8 cellular contexts compared by ENCODE assay signal in the genomic region with DNA sequence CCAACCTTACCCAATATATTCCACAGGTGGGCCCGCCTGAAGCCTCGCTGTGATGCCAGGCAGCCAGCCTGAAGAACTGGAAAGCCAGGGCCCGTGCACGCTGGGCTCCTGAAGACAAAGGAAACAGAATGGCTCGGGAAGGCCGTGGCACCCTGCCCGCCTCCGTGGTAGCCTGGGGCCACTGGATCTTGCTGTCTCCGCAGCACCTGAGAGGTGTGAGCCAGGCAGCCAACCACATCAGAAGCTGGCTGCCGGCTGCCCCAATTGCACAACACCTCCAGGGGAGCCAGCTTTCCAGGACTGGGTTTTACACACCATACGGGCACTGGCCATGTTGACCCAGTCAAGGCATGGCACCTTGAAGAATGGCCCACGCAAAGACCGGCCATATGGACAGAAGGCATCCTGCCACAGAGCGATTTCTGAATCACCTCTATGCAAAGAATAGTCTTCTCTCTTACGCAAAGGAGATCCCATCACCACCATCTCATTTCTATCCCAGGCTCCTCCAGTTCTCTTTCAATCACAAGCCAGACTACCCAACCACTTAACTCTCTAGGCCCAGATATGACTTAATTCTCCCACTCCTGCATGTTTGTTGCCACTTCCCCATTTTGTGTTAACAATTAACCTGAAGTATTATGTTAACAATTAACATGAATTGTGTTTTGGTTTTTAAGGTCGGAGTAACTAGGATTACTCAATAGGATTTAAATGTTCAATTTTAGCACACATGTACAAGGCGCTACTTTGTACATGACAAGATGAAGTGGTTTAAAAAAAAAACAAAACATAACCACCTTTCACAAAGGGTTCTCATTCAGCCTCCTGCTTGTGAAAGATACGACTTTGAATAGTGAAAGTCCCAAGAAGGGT. TPM values are rescaled to one million over a fixed set of nuclear protein-coding genes. Genes with fewer than 3 reads are reported as not detected.
A peak's percentile ranks its signal among the peaks of the same experiment; 100 is the strongest.
DNase-seq lines count a peak whose midpoint lies in the region; ATAC-seq, FAIRE-seq and TF ChIP-seq lines count a peak whose summit lies in the region.

No MANE protein-coding gene starts in this region.

- TF ChIP-seq POLR2A in erythroblast (IDR thresholded peaks at IDR 0.05; ENCODE audit: low read length) = no peak

- peaks cover 38% of the 10 kb centered on the region for H3F3A ChIP-seq in PC-9 (ENCODE audit: insufficient read depth, low read depth)

- H3K9me2 ChIP-seq in PC-9 (ENCODE audit: insufficient read depth) = no peaks in the 10 kb centered on the region

- no peaks in the 10 kb centered on the region for H3K36me3 ChIP-seq in PC-9 (ENCODE audit: low read depth)

- peaks cover 39% of the 10 kb centered on the region for H3K4me1 Mint-ChIP-seq in progenitor cell of endocrine pancreas (ENCODE audit: low read depth)

- no peak overlapping the region for H2AFZ ChIP-seq in PC-9

- H3K79me2 ChIP-seq in PC-9 (ENCODE audit: low read depth) = peaks cover 91% of the 10 kb centered on the region

- H3K9me3 Mint-ChIP-seq in progenitor cell of endocrine pancreas (ENCODE audit: low read depth) = no peaks in the 10 kb centered on the region

- peak overlapping the region; percentile 49 for H3K27ac ChIP-seq in PC-9

- peaks cover 21% of the 10 kb centered on the region for H4K20me1 ChIP-seq in PC-9 (ENCODE audit: insufficient read depth)

- peaks cover 3% of the 10 kb centered on the region for H3K36me3 Mint-ChIP-seq in progenitor cell of endocrine pancreas (ENCODE audit: insufficient read depth)

- H3K4me1 ChIP-seq in PC-9 (replicated peaks; ENCODE audit: insufficient read depth) = peaks cover 70% of the 10 kb centered on the region

- H3K4me2 ChIP-seq in PC-9 = peak overlapping the region; percentile 52

- CTCF ChIA-PET in PC-9 (lab: Charles Lee) = interaction anchor here (0.6 to 1.0 kb wide), 2 partner anchors 33 to 184 kb away, joined by 5 to 8 read pairs; no protein-coding TSS in a partner anchor

- H3K27ac Mint-ChIP-seq in progenitor cell of endocrine pancreas = peak overlapping the region; percentile 84

- no peaks in the 10 kb centered on the region for H3K27me3 ChIP-seq in PC-9 (ENCODE audit: insufficient read depth, low read depth)

- H3K9me3 ChIP-seq in PC-9 (ENCODE audit: insufficient read depth, low read depth) = no peaks in the 10 kb centered on the region

- no peaks in the 10 kb centered on the region for H3K27me3 Mint-ChIP-seq in progenitor cell of endocrine pancreas

- BruUV-seq in PC-9 (replicated peaks; lab: Mats Ljungman, UMichigan) = no TSS peak

- TF ChIP-seq CTCF in PC-9 (conservative IDR thresholded peaks at IDR 0.05) (no peak), progenitor cell of endocrine pancreas (IDR thresholded peaks at IDR 0.05; ENCODE audit: unreplicated experiment) (no peak)

- H3K4me3 ChIP-seq in PC-9 = no peak overlapping the region; the same call in 1 of the 2 replicates

- POLR2A ChIA-PET in PC-9 (lab: Charles Lee; ENCODE audit: unreplicated experiment) = no interaction called here

- intact Hi-C loops in PC-9 (cut with micrococcal nuclease; ENCODE audit: unreplicated experiment) = loop anchor here (1.0 kb wide), 3 partner anchors 19 to 37 kb away; no protein-coding TSS in a partner anchor

- DNase-seq in GM19239 (ENCODE audit: insufficient read length, low spot score) (peak; percentile 72), PC-9 (peak; percentile 94 to 96), progenitor cell of endocrine pancreas (ENCODE audit: low spot score, unreplicated experiment) (no peak), anterior cingulate cortex (lab: John Stamatoyannopoulos, UW) (no peak), T-helper 9 cell (no peak), iPS-NIHi11 (ENCODE audit: low spot score) (no peak), erythroblast (lab: John Stamatoyannopoulos, UW) (no peak)

- H3K4me3 Mint-ChIP-seq in progenitor cell of endocrine pancreas (ENCODE audit: low read depth) = peak overlapping the region; percentile 5

- ATAC-seq in HG03025 (IDR thresholded peaks at IDR 0.05; ENCODE audit: low FRiP score, unreplicated experiment) = peak; percentile 73

- peak; percentile 90 for FAIRE-seq in GM19239 (lab: Jason Lieb, UNC)

RNA-seq across cellular contexts. Expression of gene ZFHX3, which starts 32.1 kb away (rescaled TPM):
- 20.5 and 23.1 TPM in 2 replicates for total RNA-seq in PC-9 (2021)
- total RNA-seq in progenitor cell of endocrine pancreas = 48.9 and 54.0 TPM in 2 replicates

Comparison
In these comparisons a context has a peak if more than half of its experiments do, and no peak if none do; other contexts are left out.
1. DNase-seq: peak in GM19239 (single experiment) and PC-9 (2 of 2); none in progenitor cell of endocrine pancreas (single experiment), anterior cingulate cortex (0 of 58), T-helper 9 cell (single experiment), iPS-NIHi11 (single experiment) and erythroblast (0 of 2).